ENCODE assay signal across 33 cellular contexts in the genomic region with DNA sequence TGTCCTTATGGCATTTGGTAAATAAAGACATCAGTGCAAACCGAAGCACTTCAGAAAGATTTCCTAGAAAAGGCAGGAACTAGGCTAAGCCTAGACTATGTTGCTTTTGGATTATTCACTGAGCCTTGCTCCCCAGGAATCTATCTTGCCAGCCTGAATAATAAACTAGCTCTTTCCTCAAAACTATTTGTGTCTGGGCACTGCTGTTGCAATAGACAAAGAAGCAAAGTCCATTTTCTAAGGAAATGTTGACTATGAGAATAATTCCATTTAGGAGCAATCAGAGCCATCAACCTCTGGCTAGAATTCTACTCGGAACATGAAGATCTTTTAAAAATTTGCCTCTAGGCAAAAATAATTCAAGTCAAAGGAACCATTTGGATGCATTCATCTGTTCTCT.
"Had no signal": no experiment of that assay in that cellular context is flagged by ENCODE, and none has a peak within 500 bp of the region (broad histone marks: within the 10 kb centered on the region; RNA-seq: fewer than 3 reads in every experiment).

No MANE protein-coding gene starts in this region.

- H3K27me3 ChIP-seq: Peyer's patch had no signal

- H3K4me3 ChIP-seq: Peyer's patch had no signal

- H3K9me3 ChIP-seq: Peyer's patch had no signal

- H3K36me3 ChIP-seq: Peyer's patch, WERI-Rb-1 had no signal

- H3K27ac Mint-ChIP-seq: activated CD4-positive, alpha-beta memory T cell treated with anti-CD3 and anti-CD28 coated beads, Interleukin-2, amount 10 ng/mL, durations not matched to agents 7 days and 5 days; activated CD8-positive, alpha-beta memory T cell treated with anti-CD3 and anti-CD28 coated beads, Interleukin-2, amount 10 ng/mL, durations not matched to agents 7 days and 5 days; activated naive CD8-positive, alpha-beta T cell treated with anti-CD3 and anti-CD28 coated beads for 36 hours had no signal

- H3K4me1 ChIP-seq: Peyer's patch had no signal

- H3K36me3 Mint-ChIP-seq: activated CD8-positive, alpha-beta memory T cell treated with anti-CD3 and anti-CD28 coated beads, Interleukin-2, amount 10 ng/mL, durations not matched to agents 7 days and 5 days; activated naive CD8-positive, alpha-beta T cell treated with anti-CD3 and anti-CD28 coated beads for 36 hours had no signal

- H3K9me3 Mint-ChIP-seq: activated naive CD8-positive, alpha-beta T cell treated with anti-CD3 and anti-CD28 coated beads for 36 hours had no signal

- H3K4me3 Mint-ChIP-seq: activated CD4-positive, alpha-beta memory T cell treated with anti-CD3 and anti-CD28 coated beads, Interleukin-2, amount 10 ng/mL, durations not matched to agents 7 days and 5 days; activated CD8-positive, alpha-beta memory T cell treated with anti-CD3 and anti-CD28 coated beads, Interleukin-2, amount 10 ng/mL, durations not matched to agents 7 days and 5 days; activated naive CD8-positive, alpha-beta T cell treated with anti-CD3 and anti-CD28 coated beads for 36 hours had no signal

- H3K4me1 Mint-ChIP-seq: activated CD4-positive, alpha-beta memory T cell treated with anti-CD3 and anti-CD28 coated beads, Interleukin-2, amount 10 ng/mL, durations not matched to agents 7 days and 5 days; activated CD8-positive, alpha-beta memory T cell treated with anti-CD3 and anti-CD28 coated beads, Interleukin-2, amount 10 ng/mL, durations not matched to agents 7 days and 5 days had no signal

- H3K27ac ChIP-seq: Peyer's patch, WERI-Rb-1 had no signal

- DNase-seq: activated CD4-positive, alpha-beta memory T cell treated with anti-CD3 and anti-CD28 coated beads, Interleukin-2, amount 10 ng/mL, durations not matched to agents 7 days and 5 days; activated CD4-positive, alpha-beta T cell treated with anti-CD3 and anti-CD28 coated beads for 1 hour; activated CD4-positive, alpha-beta T cell treated with anti-CD3 and anti-CD28 coated beads for 48 hours; activated CD4-positive, CD25-positive, alpha-beta regulatory T cell; activated CD8-positive, alpha-beta memory T cell treated with anti-CD3 and anti-CD28 coated beads for 24 hours; activated CD8-positive, alpha-beta memory T cell treated with anti-CD3 and anti-CD28 coated beads, Interleukin-2, amount 10 ng/mL, durations not matched to agents 7 days and 5 days; activated CD8-positive, alpha-beta memory T cell treated with anti-CD3 and anti-CD28 coated beads, Interleukin-2, amount 50 U/mL, for 48 hours; activated effector memory CD4-positive, alpha-beta T cell treated with Interleukin-2 at 50 U/mL for 16 hours; activated naive CD4-positive, alpha-beta T cell treated with anti-CD3 and anti-CD28 coated beads, Interleukin-2, amount 50 U/mL, for 16 hours; activated naive CD8-positive, alpha-beta T cell treated with anti-CD3 and anti-CD28 coated beads for 36 hours; activated T-cell treated with anti-CD3 and anti-CD28 coated beads, Interleukin-2, amount 50 U/mL, for 48 hours; amniotic stem cell; aorta; Kasumi-1; KG1; MM.1S; MV-4-11; NCI-H1092; NCI-H1436 treated with DMSO at 0.1 percent for 48 hours; NCI-H1694 treated with DMSO at 0.1 percent for 48 hours; NCI-H2029; NCI-H345; NCI-H526; NCI-H748 treated with DMSO at 0.1 percent for 48 hours; NK-92 treated with Interleukin-12 subunit alpha and Interleukin-12 subunit beta, amount 100 ng/mL, for 24 hours; PC-3; Peyer's patch; Right ventricle myocardium superior; SW 1271; T-helper 1 cell; T-helper 2 cell; T1000; WERI-Rb-1 had no signal

- H3K27me3 Mint-ChIP-seq: activated CD4-positive, alpha-beta memory T cell treated with anti-CD3 and anti-CD28 coated beads, Interleukin-2, amount 10 ng/mL, durations not matched to agents 7 days and 5 days; activated CD8-positive, alpha-beta memory T cell treated with anti-CD3 and anti-CD28 coated beads, Interleukin-2, amount 10 ng/mL, durations not matched to agents 7 days and 5 days had no signal

- ATAC-seq: activated CD8-positive, alpha-beta memory T cell treated with anti-CD3 and anti-CD28 coated beads, Interleukin-2, amount 10 ng/mL, durations not matched to agents 7 days and 5 days; PC-3 had no signal
